ENCODE assay signal across 1 cellular context in genomic region chr21:33732038-33732437, GRCh38.
TF ChIP-seq lines count a peak whose summit lies in the region.

No MANE protein-coding gene starts in this region.

TF ChIP-seq in GM23338, 12 proteins besides CTCF, POLR2A, EP300 and RAD21 (continued from another document):
- TF ChIP-seq, protein P1, sequence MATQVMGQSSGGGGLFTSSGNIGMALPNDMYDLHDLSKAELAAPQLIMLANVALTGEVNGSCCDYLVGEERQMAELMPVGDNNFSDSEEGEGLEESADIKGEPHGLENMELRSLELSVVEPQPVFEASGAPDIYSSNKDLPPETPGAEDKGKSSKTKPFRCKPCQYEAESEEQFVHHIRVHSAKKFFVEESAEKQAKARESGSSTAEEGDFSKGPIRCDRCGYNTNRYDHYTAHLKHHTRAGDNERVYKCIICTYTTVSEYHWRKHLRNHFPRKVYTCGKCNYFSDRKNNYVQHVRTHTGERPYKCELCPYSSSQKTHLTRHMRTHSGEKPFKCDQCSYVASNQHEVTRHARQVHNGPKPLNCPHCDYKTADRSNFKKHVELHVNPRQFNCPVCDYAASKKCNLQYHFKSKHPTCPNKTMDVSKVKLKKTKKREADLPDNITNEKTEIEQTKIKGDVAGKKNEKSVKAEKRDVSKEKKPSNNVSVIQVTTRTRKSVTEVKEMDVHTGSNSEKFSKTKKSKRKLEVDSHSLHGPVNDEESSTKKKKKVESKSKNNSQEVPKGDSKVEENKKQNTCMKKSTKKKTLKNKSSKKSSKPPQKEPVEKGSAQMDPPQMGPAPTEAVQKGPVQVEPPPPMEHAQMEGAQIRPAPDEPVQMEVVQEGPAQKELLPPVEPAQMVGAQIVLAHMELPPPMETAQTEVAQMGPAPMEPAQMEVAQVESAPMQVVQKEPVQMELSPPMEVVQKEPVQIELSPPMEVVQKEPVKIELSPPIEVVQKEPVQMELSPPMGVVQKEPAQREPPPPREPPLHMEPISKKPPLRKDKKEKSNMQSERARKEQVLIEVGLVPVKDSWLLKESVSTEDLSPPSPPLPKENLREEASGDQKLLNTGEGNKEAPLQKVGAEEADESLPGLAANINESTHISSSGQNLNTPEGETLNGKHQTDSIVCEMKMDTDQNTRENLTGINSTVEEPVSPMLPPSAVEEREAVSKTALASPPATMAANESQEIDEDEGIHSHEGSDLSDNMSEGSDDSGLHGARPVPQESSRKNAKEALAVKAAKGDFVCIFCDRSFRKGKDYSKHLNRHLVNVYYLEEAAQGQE (IDR thresholded peaks at IDR 0.05; ENCODE audit: unreplicated experiment): no peak
- no peak for TF ChIP-seq EZH2phosphoT487 (IDR thresholded peaks at IDR 0.05; ENCODE audit: unreplicated experiment)
- no peak for TF ChIP-seq ETS1 (IDR thresholded peaks at IDR 0.05)
